Comparison of ENCODE assay signal across 11 cellular contexts in genomic region chr2:197615033-197615652, GRCh38.
DNase-seq lines count a peak whose midpoint lies in the region; ATAC-seq, FAIRE-seq and TF ChIP-seq lines count a peak whose summit lies in the region.
"Had no signal": no experiment of that assay in that cellular context is flagged by ENCODE, and none has a peak within 500 bp of the region (broad histone marks: within the 10 kb centered on the region; RNA-seq: fewer than 3 reads in every experiment).

No MANE protein-coding gene starts in this region.

- in situ Hi-C loops in GM13977 (cut with MboI; ENCODE audit: low pct_unique_long_range_greater_than_20kb, low sequenced_read_pairs, unreplicated experiment), result no loop called here

- no TSS peak for BruUV-seq in MCF 10A (replicated peaks; lab: Mats Ljungman, UMichigan)

- ATAC-seq in pancreas, result peak in 3 of 4 donors; percentile 45 to 53 (median 52)
- ATAC-seq in HG03039 (IDR thresholded peaks at IDR 0.05; ENCODE audit: unreplicated experiment), result no peak

- peaks cover 22% of the 10 kb centered on the region for H3K4me1 Mint-ChIP-seq in MCF 10A (ENCODE audit: insufficient read depth, unreplicated experiment)
- peaks cover 9% of the 10 kb centered on the region for H3K4me1 Mint-ChIP-seq in activated CD4-positive, alpha-beta memory T cell treated with anti-CD3 and anti-CD28 coated beads for 36 hours (ENCODE audit: low read depth)

- no peaks in the 10 kb centered on the region for H3K36me3 Mint-ChIP-seq in MCF 10A (ENCODE audit: insufficient read depth, unreplicated experiment)
- H3K36me3 Mint-ChIP-seq in activated CD4-positive, alpha-beta memory T cell treated with anti-CD3 and anti-CD28 coated beads for 36 hours, result no peaks in the 10 kb centered on the region

- H3K9me3 ChIP-seq in pancreas, result no peaks in the 10 kb centered on the region

- CTCF ChIA-PET in MCF 10A (lab: Yijun Ruan, JAX), result interaction anchor here (0.6 to 3.9 kb wide), 10 partner anchors 15 to 576 kb away, joined by 3 to 18 read pairs (median 3); partner anchors contain the start of genes HSPD1 and HSPE1
- CTCF ChIA-PET in activated CD4-positive, alpha-beta memory T cell treated with anti-CD3 and anti-CD28 coated beads for 36 hours (lab: Charles Lee), result no interaction called here

- intact Hi-C loops in MCF 10A (cut with micrococcal nuclease) (no loop called here), pancreas (cut with DNase I) (no loop called here)
- intact Hi-C loops in activated CD4-positive, alpha-beta memory T cell treated with anti-CD3 and anti-CD28 coated beads for 36 hours (cut with micrococcal nuclease), result no loop called here

- H3K9me3 Mint-ChIP-seq in MCF 10A (ENCODE audit: unreplicated experiment), result no peaks in the 10 kb centered on the region
- H3K9me3 Mint-ChIP-seq in activated CD4-positive, alpha-beta memory T cell treated with anti-CD3 and anti-CD28 coated beads for 36 hours, result peaks cover under 1% of the 10 kb centered on the region

- H3K4me3 Mint-ChIP-seq in MCF 10A (ENCODE audit: unreplicated experiment), result no peak overlapping the region
- H3K4me3 Mint-ChIP-seq in activated CD4-positive, alpha-beta memory T cell treated with anti-CD3 and anti-CD28 coated beads for 36 hours, result no peak overlapping the region

- H3K36me3 ChIP-seq in pancreas, result no peaks in the 10 kb centered on the region

- POLR2A ChIA-PET in MCF 10A (lab: Yijun Ruan, JAX), result interaction anchor here (0.6 to 4.5 kb wide), 5 partner anchors 99 to 180 kb away, joined by 3 to 42 read pairs (median 9); partner anchors contain the start of genes COQ10B, HSPD1, HSPE1 and MOB4
- POLR2A ChIA-PET in activated CD4-positive, alpha-beta memory T cell treated with anti-CD3 and anti-CD28 coated beads for 36 hours (lab: Charles Lee), result no interaction called here

- FAIRE-seq in pancreas (lab: Jason Lieb, UNC), result peak; percentile 39
- FAIRE-seq: HTR-8/SVneo had no signal

- no peak for DNase-seq in GM13977 (ENCODE audit: low spot score)
- DNase-seq in HPDE6-E6E7 (ENCODE audit: extremely low spot score), result peak; percentile 93
- peak; percentile 60 for DNase-seq in MCF 10A (ENCODE audit: unreplicated experiment)
- no peak for DNase-seq in pancreas
- no peak for DNase-seq in activated effector memory CD4-positive, alpha-beta T cell treated with anti-CD3 and anti-CD28 coated beads, Interleukin-2, amount 50 U/mL, for 16 hours
- DNase-seq in stimulated activated CD4-positive, alpha-beta T cell treated with anti-CD3 and anti-CD28 coated beads, Interleukin-12 subunit alpha, Interleukin-12 subunit beta, amount 100 ng/mL, for 4 hours, result no peak
- DNase-seq in activated CD4-positive, alpha-beta memory T cell treated with anti-CD3 and anti-CD28 coated beads for 36 hours, result no peak
- DNase-seq: aorta, EL had no signal

- H3K27me3 Mint-ChIP-seq in MCF 10A (ENCODE audit: insufficient read depth, unreplicated experiment), result no peaks in the 10 kb centered on the region
- peaks cover 3% of the 10 kb centered on the region for H3K27me3 Mint-ChIP-seq in activated CD4-positive, alpha-beta memory T cell treated with anti-CD3 and anti-CD28 coated beads for 36 hours

- WGBS in pancreas, 2 donors, result 81 to 85% methylated on average over 3 of the region's 3 CpGs

- H3K27ac ChIP-seq in pancreas, result no peak overlapping the region

- no peaks in the 10 kb centered on the region for H3K27me3 ChIP-seq in pancreas

- H3K4me3 ChIP-seq in pancreas, result no peak overlapping the region

- peak overlapping the region; percentile 9 for H3K27ac Mint-ChIP-seq in MCF 10A (ENCODE audit: low read depth, unreplicated experiment)
- no peak overlapping the region for H3K27ac Mint-ChIP-seq in activated CD4-positive, alpha-beta memory T cell treated with anti-CD3 and anti-CD28 coated beads for 36 hours

- no peaks in the 10 kb centered on the region for H3K4me1 ChIP-seq in pancreas

- TF ChIP-seq CTCF in GM13977 (IDR thresholded peaks at IDR 0.05; ENCODE audit: extremely low read depth, insufficient read depth, missing control alignments) (peak; percentile 35), MCF 10A (IDR thresholded peaks at IDR 0.05; ENCODE audit: unreplicated experiment) (peak; percentile 7), pancreas (IDR thresholded peaks at IDR 0.05) (no peak)

Comparison
In these comparisons a context has a peak if more than half of its experiments do, and no peak if none do; other contexts are left out.
1. DNase-seq: peak in HPDE6-E6E7 (single experiment) and MCF 10A (single experiment); none in GM13977 (single experiment), pancreas (0 of 6), activated effector memory CD4-positive, alpha-beta T cell treated with anti-CD3 and anti-CD28 coated beads, Interleukin-2, amount 50 U/mL, for 16 hours (single experiment), stimulated activated CD4-positive, alpha-beta T cell treated with anti-CD3 and anti-CD28 coated beads, Interleukin-12 subunit alpha, Interleukin-12 subunit beta, amount 100 ng/mL, for 4 hours (single experiment) and activated CD4-positive, alpha-beta memory T cell treated with anti-CD3 and anti-CD28 coated beads for 36 hours (single experiment).
2. CTCF ChIP-seq: peak in GM13977 (single experiment) and MCF 10A (single experiment); none in pancreas (0 of 4).